1 cellular context compared by ENCODE assay signal in the genomic region with DNA sequence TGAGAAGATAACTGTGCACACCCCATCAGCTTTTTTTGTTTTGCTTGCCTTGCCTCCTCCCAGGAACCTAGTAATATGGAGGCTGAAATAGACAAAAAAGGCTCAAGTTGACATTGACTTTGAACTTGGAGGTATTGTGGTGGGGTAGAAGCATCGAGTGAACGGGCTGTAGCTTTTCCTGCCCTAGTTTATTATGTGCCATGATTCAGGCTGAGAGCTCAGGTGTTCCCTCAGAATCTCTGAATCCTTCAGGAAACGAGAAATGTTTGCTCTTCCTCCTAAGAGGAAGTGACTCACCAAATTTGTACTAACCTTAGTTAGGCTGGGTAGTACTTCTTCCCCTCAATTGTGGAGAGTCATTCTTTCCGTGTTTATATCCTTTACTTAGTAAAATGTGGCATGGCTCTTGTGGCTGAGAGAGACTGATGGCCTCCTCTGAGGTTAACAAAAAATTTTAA.
TF ChIP-seq lines count a peak whose summit lies in the region.

No MANE protein-coding gene starts in this region.

TF ChIP-seq in SK-N-SH, 30 proteins besides CTCF, POLR2A, EP300 and RAD21 (continued from another document):
- TF ChIP-seq, protein P1, sequence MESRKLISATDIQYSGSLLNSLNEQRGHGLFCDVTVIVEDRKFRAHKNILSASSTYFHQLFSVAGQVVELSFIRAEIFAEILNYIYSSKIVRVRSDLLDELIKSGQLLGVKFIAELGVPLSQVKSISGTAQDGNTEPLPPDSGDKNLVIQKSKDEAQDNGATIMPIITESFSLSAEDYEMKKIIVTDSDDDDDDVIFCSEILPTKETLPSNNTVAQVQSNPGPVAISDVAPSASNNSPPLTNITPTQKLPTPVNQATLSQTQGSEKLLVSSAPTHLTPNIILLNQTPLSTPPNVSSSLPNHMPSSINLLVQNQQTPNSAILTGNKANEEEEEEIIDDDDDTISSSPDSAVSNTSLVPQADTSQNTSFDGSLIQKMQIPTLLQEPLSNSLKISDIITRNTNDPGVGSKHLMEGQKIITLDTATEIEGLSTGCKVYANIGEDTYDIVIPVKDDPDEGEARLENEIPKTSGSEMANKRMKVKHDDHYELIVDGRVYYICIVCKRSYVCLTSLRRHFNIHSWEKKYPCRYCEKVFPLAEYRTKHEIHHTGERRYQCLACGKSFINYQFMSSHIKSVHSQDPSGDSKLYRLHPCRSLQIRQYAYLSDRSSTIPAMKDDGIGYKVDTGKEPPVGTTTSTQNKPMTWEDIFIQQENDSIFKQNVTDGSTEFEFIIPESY (IDR thresholded peaks at IDR 0.05; ENCODE audit: borderline replicate concordance, low read depth) = no peak
- no peak for TF ChIP-seq TAF1 (IDR thresholded peaks at IDR 0.05; ENCODE audit: borderline replicate concordance, low read depth, low read length)
- TF ChIP-seq FOXM1 (IDR thresholded peaks at IDR 0.05; ENCODE audit: low read depth) = no peak
- TF ChIP-seq, protein P2, sequence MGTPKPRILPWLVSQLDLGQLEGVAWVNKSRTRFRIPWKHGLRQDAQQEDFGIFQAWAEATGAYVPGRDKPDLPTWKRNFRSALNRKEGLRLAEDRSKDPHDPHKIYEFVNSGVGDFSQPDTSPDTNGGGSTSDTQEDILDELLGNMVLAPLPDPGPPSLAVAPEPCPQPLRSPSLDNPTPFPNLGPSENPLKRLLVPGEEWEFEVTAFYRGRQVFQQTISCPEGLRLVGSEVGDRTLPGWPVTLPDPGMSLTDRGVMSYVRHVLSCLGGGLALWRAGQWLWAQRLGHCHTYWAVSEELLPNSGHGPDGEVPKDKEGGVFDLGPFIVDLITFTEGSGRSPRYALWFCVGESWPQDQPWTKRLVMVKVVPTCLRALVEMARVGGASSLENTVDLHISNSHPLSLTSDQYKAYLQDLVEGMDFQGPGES (IDR thresholded peaks at IDR 0.05; ENCODE audit: low read depth, low read length) = no peak
- TF ChIP-seq YY1 (IDR thresholded peaks at IDR 0.05; ENCODE audit: low read depth) = no peak
- TF ChIP-seq EZH2phosphoT487 (IDR thresholded peaks at IDR 0.05; ENCODE audit: borderline replicate concordance, low read depth) = no peak
- TF ChIP-seq, protein P3, sequence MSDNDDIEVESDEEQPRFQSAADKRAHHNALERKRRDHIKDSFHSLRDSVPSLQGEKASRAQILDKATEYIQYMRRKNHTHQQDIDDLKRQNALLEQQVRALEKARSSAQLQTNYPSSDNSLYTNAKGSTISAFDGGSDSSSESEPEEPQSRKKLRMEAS (IDR thresholded peaks at IDR 0.05; ENCODE audit: low read depth) = 0 out of 2 replicates have a peak, but pooled peaks have one; percentile 10
TF ChIP-seq in SK-N-SH: peak in this region for 4.
